Comparison of ENCODE assay signal across 1 cellular context in genomic region chrX:12567857-12568256, GRCh38.
TF ChIP-seq lines count a peak whose summit lies in the region.

No MANE protein-coding gene starts in this region.

TF ChIP-seq in Ishikawa, 13 proteins besides CTCF, POLR2A, EP300 and RAD21 (continued from another document):
- TF ChIP-seq, protein P1, sequence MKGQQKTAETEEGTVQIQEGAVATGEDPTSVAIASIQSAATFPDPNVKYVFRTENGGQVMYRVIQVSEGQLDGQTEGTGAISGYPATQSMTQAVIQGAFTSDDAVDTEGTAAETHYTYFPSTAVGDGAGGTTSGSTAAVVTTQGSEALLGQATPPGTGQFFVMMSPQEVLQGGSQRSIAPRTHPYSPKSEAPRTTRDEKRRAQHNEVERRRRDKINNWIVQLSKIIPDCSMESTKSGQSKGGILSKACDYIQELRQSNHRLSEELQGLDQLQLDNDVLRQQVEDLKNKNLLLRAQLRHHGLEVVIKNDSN (IDR thresholded peaks at IDR 0.05) = no peak
- no peak for TF ChIP-seq MAX (IDR thresholded peaks at IDR 0.05)
- no peak for TF ChIP-seq FOXM1 (IDR thresholded peaks at IDR 0.05; ENCODE audit: borderline replicate concordance, low read depth)
- no peak for TF ChIP-seq TEAD4 (IDR thresholded peaks at IDR 0.05)
